24 cellular contexts compared by ENCODE assay signal in genomic region chr7:51270965-51271364, GRCh38. TPM values are rescaled to one million over a fixed set of nuclear protein-coding genes. Genes with fewer than 3 reads are reported as not detected.
"Had no signal": no experiment of that assay in that cellular context is flagged by ENCODE, and none has a peak within 500 bp of the region (broad histone marks: within the 10 kb centered on the region; RNA-seq: fewer than 3 reads in every experiment).

No MANE protein-coding gene starts in this region.

- H3K9ac ChIP-seq: parathyroid adenoma had no signal

- H3K27ac ChIP-seq: left ventricle myocardium inferior, prostate gland, right lobe of liver, thoracic aorta, transverse colon had no signal

- DNase-seq: central memory CD4-positive, alpha-beta T cell; cortex of kidney; effector memory CD4-positive, alpha-beta T cell; foreskin fibroblast; immature natural killer cell; left cardiac atrium; left ventricle myocardium inferior; mesendoderm; occipital lobe; right lobe of liver; stimulated activated CD4-positive, alpha-beta T cell treated with anti-CD3 and anti-CD28 coated beads, Interleukin-15, amount 100 ng/mL, for 24 hours; stimulated activated CD4-positive, alpha-beta T cell treated with anti-CD3 and anti-CD28 coated beads, Interleukin-1b, Interleukin-23, amount 100 ng/mL, for 48 hours; stimulated activated CD4-positive, alpha-beta T cell treated with anti-CD3 and anti-CD28 coated beads, Interleukin-4, amount 100 ng/mL, for 24 hours; transverse colon had no signal

- H3K36me3 Mint-ChIP-seq: immature natural killer cell; natural killer cell treated with Interleukin-12 subunit alpha and Interleukin-12 subunit beta and Interleukin-15 and Interleukin-18, amount 100 ng/mL, for 72 hours; stimulated activated memory B cell treated with anti-CD40 and anti-IgM and Interleukin-4, amounts not matched to agents 10 μg/mL and 1 μg/mL and 100 μg/mL, for 72 hours had no signal

- H3K27ac Mint-ChIP-seq: immature natural killer cell; natural killer cell treated with Interleukin-12 subunit alpha and Interleukin-12 subunit beta and Interleukin-15 and Interleukin-18, amount 100 ng/mL, for 72 hours; stimulated activated memory B cell treated with anti-CD40 and anti-IgM and Interleukin-4, amounts not matched to agents 10 μg/mL and 1 μg/mL and 100 μg/mL, for 72 hours; stimulated activated naive CD8-positive, alpha-beta T cell treated with anti-CD3 and anti-CD28 coated beads, Interleukin-15, Interleukin-2, amounts not matched to agents 100 ng/mL and 50 ng/mL, for 24 hours had no signal

- H3K36me3 ChIP-seq: left ventricle myocardium inferior, prostate gland, right lobe of liver, thoracic aorta, transverse colon had no signal

- H3K9me3 ChIP-seq: left ventricle myocardium inferior, prostate gland, right lobe of liver, thoracic aorta, transverse colon had no signal

- H3K27me3 Mint-ChIP-seq: stimulated activated memory B cell treated with anti-CD40 and anti-IgM and Interleukin-4, amounts not matched to agents 10 μg/mL and 1 μg/mL and 100 μg/mL, for 72 hours; stimulated activated naive CD8-positive, alpha-beta T cell treated with anti-CD3 and anti-CD28 coated beads, Interleukin-15, Interleukin-2, amounts not matched to agents 100 ng/mL and 50 ng/mL, for 24 hours had no signal

- H3K4me1 Mint-ChIP-seq: immature natural killer cell; stimulated activated memory B cell treated with anti-CD40 and anti-IgM and Interleukin-4, amounts not matched to agents 10 μg/mL and 1 μg/mL and 100 μg/mL, for 72 hours had no signal

- ATAC-seq: esophagus mucosa; left cardiac atrium; natural killer cell treated with Interleukin-12 subunit alpha and Interleukin-12 subunit beta and Interleukin-15 and Interleukin-18, amount 100 ng/mL, for 72 hours; right lobe of liver; stimulated activated memory B cell treated with anti-CD40 and anti-IgM and Interleukin-4, amounts not matched to agents 10 μg/mL and 1 μg/mL and 100 μg/mL, for 72 hours had no signal

- FAIRE-seq: endometrium, keratinocyte had no signal

- H2AFZ ChIP-seq: parathyroid adenoma had no signal

- H3K4me3 ChIP-seq: left ventricle myocardium inferior, prostate gland, right lobe of liver, thoracic aorta, transverse colon had no signal

- H3K4me1 ChIP-seq: prostate gland had no signal

- H3K9me3 Mint-ChIP-seq: immature natural killer cell; natural killer cell treated with Interleukin-12 subunit alpha and Interleukin-12 subunit beta and Interleukin-15 and Interleukin-18, amount 100 ng/mL, for 72 hours; stimulated activated memory B cell treated with anti-CD40 and anti-IgM and Interleukin-4, amounts not matched to agents 10 μg/mL and 1 μg/mL and 100 μg/mL, for 72 hours; stimulated activated naive CD8-positive, alpha-beta T cell treated with anti-CD3 and anti-CD28 coated beads, Interleukin-15, Interleukin-2, amounts not matched to agents 100 ng/mL and 50 ng/mL, for 24 hours had no signal

- H3K4me3 Mint-ChIP-seq: immature natural killer cell; natural killer cell treated with Interleukin-12 subunit alpha and Interleukin-12 subunit beta and Interleukin-15 and Interleukin-18, amount 100 ng/mL, for 72 hours; stimulated activated memory B cell treated with anti-CD40 and anti-IgM and Interleukin-4, amounts not matched to agents 10 μg/mL and 1 μg/mL and 100 μg/mL, for 72 hours; stimulated activated naive CD8-positive, alpha-beta T cell treated with anti-CD3 and anti-CD28 coated beads, Interleukin-15, Interleukin-2, amounts not matched to agents 100 ng/mL and 50 ng/mL, for 24 hours had no signal

- H3K27me3 ChIP-seq: right lobe of liver, transverse colon had no signal

RNA-seq across cellular contexts. Expression of gene COBL, which starts 45.6 kb away (rescaled TPM):
- total RNA-seq: lung microvascular endothelial cell; natural killer cell treated with Interleukin-12 subunit alpha and Interleukin-12 subunit beta and Interleukin-15 and Interleukin-18, amount 100 ng/mL, for 72 hours had no signal
- polyA plus RNA-seq: immature natural killer cell had no signal
